Comparison of ENCODE assay signal across 8 cellular contexts in the genomic region with DNA sequence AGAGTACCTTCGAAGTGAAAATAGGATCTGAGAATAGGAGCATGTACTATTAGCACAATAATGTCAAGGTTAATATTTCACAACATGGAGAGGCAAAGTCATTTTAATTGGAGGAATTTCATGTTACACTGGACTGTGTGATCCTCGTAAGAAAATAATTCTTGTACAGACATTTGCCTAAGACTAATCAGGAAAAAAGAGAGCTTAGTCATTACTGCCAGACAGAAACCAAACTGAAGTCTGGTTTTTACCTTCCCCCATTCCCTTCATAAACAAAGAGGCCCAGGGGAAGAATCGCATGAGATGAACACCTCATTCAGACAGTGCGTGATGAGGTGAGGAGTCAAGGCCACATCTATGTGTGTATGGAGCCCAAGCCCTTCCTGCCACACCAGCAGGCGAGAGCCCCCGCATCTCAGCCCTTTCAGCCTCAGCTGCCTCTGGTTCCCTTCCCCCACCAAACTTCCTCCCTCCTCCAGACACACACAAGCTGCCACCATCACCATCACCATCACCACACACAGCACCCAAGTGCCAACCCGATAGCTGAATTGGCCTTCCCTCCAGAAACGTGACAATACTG.
DNase-seq lines count a peak whose midpoint lies in the region; ATAC-seq and TF ChIP-seq lines count a peak whose summit lies in the region.

No MANE protein-coding gene starts in this region.

- H3K9ac ChIP-seq in liver (ENCODE audit: low read depth in 1 of 2, low read length in 2 of 2) = peak overlapping the region in 1 of 2 donors; percentile 6

- peaks cover 20 to 27% (median 21%) of the 10 kb centered on the region in 4 donors for H3K4me1 ChIP-seq in liver (ENCODE audit: control insufficient read depth in 4 of 4, insufficient read depth in 4 of 4, low read length in 3 of 4)
- peaks cover 7 to 33% (median 19%) of the 10 kb centered on the region in 4 donors for H3K4me1 ChIP-seq in tibial artery

- no peak overlapping the region for H3K4me3 ChIP-seq in astrocyte of the spinal cord (ENCODE audit: low read depth, low read length)
- no peak overlapping the region for H3K4me3 ChIP-seq in liver (ENCODE audit: low read depth in 1 of 3, low read length in 3 of 3)
- no peak overlapping the region for H3K4me3 ChIP-seq in tibial artery

- WGBS in liver = 61% methylated on average over 8 of the region's 8 CpGs

- H3K36me3 ChIP-seq in liver (ENCODE audit: control insufficient read depth in 4 of 4, insufficient read depth in 3 of 4, low read depth in 1 of 4, low read length in 3 of 4) (no peaks in the 10 kb centered on the region), tibial artery (no peaks in the 10 kb centered on the region)

- H3K9me3 ChIP-seq in liver (ENCODE audit: control insufficient read depth in 4 of 4, low read length in 3 of 4) (no peaks in the 10 kb centered on the region), tibial artery (peaks cover 0 to 4% (median 0%) of the 10 kb centered on the region in 3 donors)

- ATAC-seq in HG03175 (IDR thresholded peaks at IDR 0.05; ENCODE audit: unreplicated experiment) = peak; percentile 48

- no peaks in the 10 kb centered on the region for H3K27me3 ChIP-seq in liver (ENCODE audit: control insufficient read depth in 4 of 4, insufficient read depth in 4 of 4, low read length in 3 of 4)
- H3K27me3 ChIP-seq in tibial artery = no peaks in the 10 kb centered on the region

- in situ Hi-C loops in astrocyte of the spinal cord (cut with HindIII; ENCODE audit: low sequenced_read_pairs) = no loop called here

- peak; percentile 68 for DNase-seq in GM03348 (ENCODE audit: low spot score)
- DNase-seq in astrocyte of the spinal cord (ENCODE audit: low read depth, low spot score) = peak; percentile 92
- DNase-seq in tibial artery = peak in 1 of 2 donors; percentile 68
- no peak for DNase-seq in hippocampal formation (lab: John Stamatoyannopoulos, UW)
- DNase-seq in GM20000 (ENCODE audit: low spot score) = no peak
- no peak for DNase-seq in NCI-H1105 (lab: John Stamatoyannopoulos, UW)

- no peak for TF ChIP-seq CTCF in astrocyte of the spinal cord (IDR thresholded peaks at IDR 0.05; ENCODE audit: low read depth, low read length)
- no peak for TF ChIP-seq CTCF in liver (IDR thresholded peaks at IDR 0.05; ENCODE audit: low read depth, low read length, missing input control)
- no peak for TF ChIP-seq CTCF in tibial artery (IDR thresholded peaks at IDR 0.05)
- TF ChIP-seq CTCF in GM20000 (IDR thresholded peaks at IDR 0.05; ENCODE audit: extremely low read depth, missing control alignments) = no peak

- H3K27ac ChIP-seq in liver (ENCODE audit: low read depth in 1 of 2, low read length in 2 of 2) (peak overlapping the region; percentile 61 to 71), tibial artery (peak overlapping the region; percentile 86 to 92)

- intact Hi-C loops in tibial artery (cut with DNase I; ENCODE audit: low total_unique reads) = loop anchor here (2.0 to 10.0 kb wide), 2 partner anchors 71 to 129 kb away; no protein-coding TSS in a partner anchor

- TF ChIP-seq RAD21 in liver (IDR thresholded peaks at IDR 0.05) = no peak

TF ChIP-seq in liver, 16 proteins besides CTCF, POLR2A, EP300 and RAD21:
- TF ChIP-seq HNF4A (conservative IDR thresholded peaks at IDR 0.05) = peak; percentile 17 to 22
- peak in 1 of 2 donors; percentile 31 for TF ChIP-seq RXRA (IDR thresholded peaks at IDR 0.05)
- TF ChIP-seq SP1 (IDR thresholded peaks at IDR 0.05) = no peak
- no peak for TF ChIP-seq ZBTB33 (IDR thresholded peaks at IDR 0.05)
- TF ChIP-seq, protein P1, sequence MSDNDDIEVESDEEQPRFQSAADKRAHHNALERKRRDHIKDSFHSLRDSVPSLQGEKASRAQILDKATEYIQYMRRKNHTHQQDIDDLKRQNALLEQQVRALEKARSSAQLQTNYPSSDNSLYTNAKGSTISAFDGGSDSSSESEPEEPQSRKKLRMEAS (IDR thresholded peaks at IDR 0.05) = no peak

Comparison
In these comparisons a context has a peak if more than half of its experiments do, and no peak if none do; other contexts are left out.
1. DNase-seq: peak in GM03348 (single experiment) and astrocyte of the spinal cord (single experiment); none in hippocampal formation (0 of 2), GM20000 (single experiment) and NCI-H1105 (single experiment).